Comparison of ENCODE assay signal across 8 cellular contexts in genomic region chr2:3379647-3380534, GRCh38. TPM values are rescaled to one million over a fixed set of nuclear protein-coding genes. Genes with fewer than 3 reads are reported as not detected.
DNase-seq lines count a peak whose midpoint lies in the region; ATAC-seq and TF ChIP-seq lines count a peak whose summit lies in the region.

Gene TRAPPC12 (plus strand): TSS chr2:3379694. CDS start chr2:3387624, 7,930 bp downstream.

- H3K36me3 Mint-ChIP-seq in activated B cell treated with CpG ODN at 0.5 μM for 24 hours (ENCODE audit: low read depth) = peaks cover 21% of the 10 kb centered on the region

- H3K79me2 ChIP-seq in ACC112 (ENCODE audit: control insufficient read depth, insufficient read depth, low read length, unreplicated experiment) = peaks cover 59% of the 10 kb centered on the region

- no peaks in the 10 kb centered on the region for H3K27me3 ChIP-seq in ACC112 (ENCODE audit: insufficient read depth, low read length)

- intact Hi-C loops in activated B cell treated with CpG ODN at 0.5 μM for 24 hours (cut with micrococcal nuclease) = loop anchor here (1.0 to 5.0 kb wide), 3 partner anchors 82 to 271 kb away; partner anchors contain the start of gene ADI1

- peaks cover 16% of the 10 kb centered on the region for H3K4me1 ChIP-seq in ACC112 (ENCODE audit: control insufficient read depth, insufficient read depth, low read length, unreplicated experiment)

- CTCF ChIA-PET in activated B cell treated with CpG ODN at 0.5 μM for 24 hours (lab: Charles Lee) = interaction anchor here (2.2 kb wide), 1 partner anchor 43 kb away, joined by 12 read pairs; no protein-coding TSS in a partner anchor

- H3K36me3 ChIP-seq in ACC112 (ENCODE audit: insufficient read depth, low read length) = peaks cover 4% of the 10 kb centered on the region; the same call in 1 of the 2 replicates

- ATAC-seq in GM18519 (IDR thresholded peaks at IDR 0.05; ENCODE audit: low FRiP score, unreplicated experiment) = peak; percentile 73
- peak; percentile 40 for ATAC-seq in HG03060 (IDR thresholded peaks at IDR 0.05; ENCODE audit: low read depth, unreplicated experiment)
- ATAC-seq in activated B cell treated with CpG ODN at 0.5 μM for 24 hours (ENCODE audit: low read depth) = peak; percentile 76

- POLR2A ChIA-PET in activated B cell treated with CpG ODN at 0.5 μM for 24 hours (lab: Charles Lee) = interaction anchor here (0.7 to 4.2 kb wide), 5 partner anchors 18 to 178 kb away, joined by 3 to 46 read pairs (median 8); partner anchors contain the start of genes ADI1 and RNASEH1

- TF ChIP-seq CTCF in activated B cell treated with CpG ODN at 0.5 μM for 24 hours (IDR thresholded peaks at IDR 0.05) = no peak

- H3K4me3 ChIP-seq in ACC112 (ENCODE audit: low read depth, low read length) = peak within 1 kb of the TSS; percentile 92

- H3K27ac ChIP-seq in ACC112 (ENCODE audit: low read depth, low read length) (peak within 1 kb of the TSS; percentile 70), caudate nucleus (ENCODE audit: low read depth, low read length) (peak within 1 kb of the TSS; percentile 85)

- H2AFZ ChIP-seq in ACC112 (ENCODE audit: low read length, unreplicated experiment) = peak within 1 kb of the TSS; percentile 76

- no peaks in the 10 kb centered on the region for H3K27me3 Mint-ChIP-seq in activated B cell treated with CpG ODN at 0.5 μM for 24 hours

- H3K4me3 Mint-ChIP-seq in activated B cell treated with CpG ODN at 0.5 μM for 24 hours = peak within 1 kb of the TSS; percentile 96

- H3K9me3 Mint-ChIP-seq in activated B cell treated with CpG ODN at 0.5 μM for 24 hours = no peaks in the 10 kb centered on the region

- peak; percentile 88 for DNase-seq in NCI-H226
- DNase-seq in activated B cell treated with CpG ODN at 0.5 μM for 24 hours = peak; percentile 94
- DNase-seq in caudate nucleus (lab: John Stamatoyannopoulos, UW) = peak in 60 of 61 donors; percentile 50 to 95 (median 86)
- DNase-seq in iris pigment epithelial cell (ENCODE audit: low read depth) = peak; percentile 85
- peak; percentile 89 to 92 (median 90) for DNase-seq in stimulated activated CD4-positive, alpha-beta T cell treated with anti-CD3 and anti-CD28 coated beads, Interleukin-12 subunit alpha, Interleukin-12 subunit beta, amount 100 ng/mL, for 48 hours (ENCODE audit: low read depth in 2 of 3, low spot score in 1 of 3)

- peak within 1 kb of the TSS; percentile 94 for H3K27ac Mint-ChIP-seq in activated B cell treated with CpG ODN at 0.5 μM for 24 hours

- peaks cover 52% of the 10 kb centered on the region for H3K4me1 Mint-ChIP-seq in activated B cell treated with CpG ODN at 0.5 μM for 24 hours

RNA-seq across cellular contexts. Expression of gene TRAPPC12, which starts in this region (rescaled TPM):
- 95.4 and 104 TPM in 2 replicates for total RNA-seq in activated B cell treated with CpG ODN at 0.5 μM for 24 hours

Comparison
In these comparisons a context has a peak if more than half of its experiments do, and no peak if none do; other contexts are left out.
1. Peak in every context shown above with its lines: DNase-seq, ATAC-seq, H3K4me3 ChIP-seq and H3K27ac ChIP-seq.